15 cellular contexts compared by ENCODE assay signal in genomic region chr9:93303806-93304573, GRCh38.
DNase-seq lines count a peak whose midpoint lies in the region; ATAC-seq and TF ChIP-seq lines count a peak whose summit lies in the region.
"Had no signal": no experiment of that assay in that cellular context is flagged by ENCODE, and none has a peak within 500 bp of the region (broad histone marks: within the 10 kb centered on the region; RNA-seq: fewer than 3 reads in every experiment).

No MANE protein-coding gene starts in this region.

- H3K4me1 ChIP-seq in SK-N-SH (ENCODE audit: control insufficient read depth in 1 of 2, insufficient read depth in 2 of 2, low read depth in 1 of 2, low read length in 1 of 2) (peaks cover 0 to 8% of the 10 kb centered on the region in 2 experiments; a peak in 1 of 4 replicates), gastrocnemius medialis (peaks cover 53 to 58% of the 10 kb centered on the region in 2 donors)
- H3K4me1 ChIP-seq: SJSA1 had no signal

- POLR2A ChIA-PET in SK-N-SH (lab: Yijun Ruan, JAX) = no interaction called here

- intact Hi-C loops in gastrocnemius medialis (cut with DNase I; ENCODE audit: low total_unique reads) = loop anchor here (2.0 to 5.0 kb wide), 3 partner anchors 42 to 195 kb away; partner anchors contain the start of gene FAM120A

- TF ChIP-seq CTCF in SK-N-SH (IDR thresholded peaks at IDR 0.05) (no peak), gastrocnemius medialis (IDR thresholded peaks at IDR 0.05 in 4 of 5, conservative IDR thresholded peaks at IDR 0.05 in 1 of 5) (no peak), GM10266 (IDR thresholded peaks at IDR 0.05; ENCODE audit: control insufficient read depth, insufficient read depth, low read depth, missing control alignments) (no peak)

- no peak overlapping the region for H3K4me2 ChIP-seq in SK-N-SH

- ATAC-seq in SK-N-SH treated with all-trans-retinoic acid at 6 μM for 48 hours (no peak), gastrocnemius medialis (no peak), GM21381 (IDR thresholded peaks at IDR 0.05; ENCODE audit: unreplicated experiment) (no peak)

- H3K9me3 ChIP-seq in SK-N-SH = no peaks in the 10 kb centered on the region
- no peaks in the 10 kb centered on the region for H3K9me3 ChIP-seq in gastrocnemius medialis
- H3K9me3 ChIP-seq: MG63, neutrophil, SJSA1 had no signal

- CTCF ChIA-PET in SK-N-SH (lab: Yijun Ruan, JAX) = interaction anchor here (0.5 to 5.4 kb wide), 32 partner anchors 9 to 350 kb away, joined by 3 to 91 read pairs (median 5); partner anchors contain the start of gene WNK2

- no peak overlapping the region for H3K4me3 ChIP-seq in SK-N-SH (ENCODE audit: low read depth in 2 of 2, low read length in 1 of 2)
- H3K4me3 ChIP-seq in H7 (ENCODE audit: insufficient read depth, low read depth, low read length) = no peak overlapping the region
- no peak overlapping the region for H3K4me3 ChIP-seq in gastrocnemius medialis
- H3K4me3 ChIP-seq: MG63, SJSA1 had no signal

- no peaks in the 10 kb centered on the region for H3K79me2 ChIP-seq in SK-N-SH (ENCODE audit: insufficient read depth)

- 76% methylated on average over 13 of the region's 19 CpGs for WGBS in SK-N-SH (ENCODE audit: low lambda C conversion rate)

- TF ChIP-seq EP300 in SK-N-SH (IDR thresholded peaks at IDR 0.05; ENCODE audit: borderline replicate concordance in 1 of 2, low read depth in 1 of 2, low read length in 1 of 2) = no peak

- no peak overlapping the region for H3K9ac ChIP-seq in SK-N-SH

- no peaks in the 10 kb centered on the region for H3K9me2 ChIP-seq in SK-N-SH

- H3K27ac ChIP-seq in SK-N-SH (ENCODE audit: low read depth in 2 of 2, low read length in 1 of 2) (no peak overlapping the region), gastrocnemius medialis (peak overlapping the region; percentile 80 to 93 (median 84))
- H3K27ac ChIP-seq: HL-60, neutrophil, SJSA1 had no signal

- TF ChIP-seq POLR2A in gastrocnemius medialis (IDR thresholded peaks at IDR 0.05) = no peak

- DNase-seq in SK-N-SH (peak; percentile 31), H7 (peak; percentile 57), islet precursor cell (peak; percentile 45), gastrocnemius medialis (no peak), GM10266 (ENCODE audit: extremely low spot score) (no peak), C1 segment of cervical spinal cord (lab: John Stamatoyannopoulos, UW) (no peak)
- DNase-seq: activated B cell treated with CpG ODN at 0.5 μM for 24 hours; effector CD4-positive, alpha-beta T cell; stimulated activated CD4-positive, alpha-beta T cell treated with anti-CD3 and anti-CD28 coated beads, Interleukin-1b, Interleukin-23, amount 100 ng/mL, for 48 hours had no signal

- TF ChIP-seq RAD21 in SK-N-SH (IDR thresholded peaks at IDR 0.05; ENCODE audit: low read length) = no peak

- H3K36me3 ChIP-seq in SK-N-SH (replicated peaks in 1 of 2; ENCODE audit: control insufficient read depth in 1 of 2, insufficient read depth in 2 of 2, low read length in 1 of 2) = no peaks in the 10 kb centered on the region
- H3K36me3 ChIP-seq in H7 (replicated peaks; ENCODE audit: control insufficient read depth, insufficient read depth, low read length) = no peaks in the 10 kb centered on the region; the same call in 1 of the 2 replicates
- no peaks in the 10 kb centered on the region for H3K36me3 ChIP-seq in gastrocnemius medialis
- H3K36me3 ChIP-seq: MG63, neutrophil, SJSA1 had no signal

- H2AFZ ChIP-seq in SK-N-SH (ENCODE audit: low read depth) = no peak overlapping the region

- no peaks in the 10 kb centered on the region for H3K27me3 ChIP-seq in SK-N-SH (ENCODE audit: insufficient read depth)
- H3K27me3 ChIP-seq in H7 (ENCODE audit: control insufficient read depth, insufficient read depth, low read length) = no peaks in the 10 kb centered on the region
- no peaks in the 10 kb centered on the region for H3K27me3 ChIP-seq in gastrocnemius medialis
- H3K27me3 ChIP-seq: MG63, neutrophil, SJSA1 had no signal

- H4K20me1 ChIP-seq in SK-N-SH (ENCODE audit: insufficient read depth) = no peaks in the 10 kb centered on the region

- H3F3A ChIP-seq in SK-N-SH (replicated peaks; ENCODE audit: insufficient read depth) = no peaks in the 10 kb centered on the region

- in situ Hi-C loops in gastrocnemius medialis (cut with MboI; ENCODE audit: low sequenced_read_pairs in 4 of 4) = loop anchor here in 3 of 4 donors (5.0 to 25.0 kb wide), 4 partner anchors 139 to 258 kb away; no protein-coding TSS in a partner anchor

TF ChIP-seq in SK-N-SH, 30 proteins besides CTCF, POLR2A, EP300 and RAD21 (continues in another document):
- TF ChIP-seq YY1 (IDR thresholded peaks at IDR 0.05; ENCODE audit: low read depth) (no peak), TAF1 (IDR thresholded peaks at IDR 0.05; ENCODE audit: borderline replicate concordance, low read depth, low read length) (no peak), IRF3 (IDR thresholded peaks at IDR 0.05; ENCODE audit: low read depth, low read length) (no peak), REST (IDR thresholded peaks at IDR 0.05; ENCODE audit: low read depth, low read length) (no peak), FOXM1 (IDR thresholded peaks at IDR 0.05; ENCODE audit: low read depth) (no peak)

TF ChIP-seq in SK-N-SH treated with all-trans-retinoic acid at 6 μM for 48 hours, 23 proteins besides CTCF, POLR2A, EP300 and RAD21:
- TF ChIP-seq CSRNP3 (CRISPR knock-in tag; IDR thresholded peaks at IDR 0.05) (no peak), SNAI2 (CRISPR knock-in tag; IDR thresholded peaks at IDR 0.05) (no peak), PPARA (CRISPR knock-in tag; IDR thresholded peaks at IDR 0.05; ENCODE audit: borderline replicate concordance) (no peak), ZFP3 (CRISPR knock-in tag; IDR thresholded peaks at IDR 0.05) (no peak), CREB5 (CRISPR knock-in tag; IDR thresholded peaks at IDR 0.05; ENCODE audit: low read depth) (no peak)

Comparison
In these comparisons a context has a peak if more than half of its experiments do, and no peak if none do; other contexts are left out.
1. DNase-seq: peak in SK-N-SH (single experiment), H7 (single experiment) and islet precursor cell (single experiment); none in gastrocnemius medialis (0 of 2), GM10266 (single experiment) and C1 segment of cervical spinal cord (0 of 14).
2. H3K27ac ChIP-seq: peak in gastrocnemius medialis (4 of 4); none in SK-N-SH (0 of 2).